In genomic region chr5:159616967-159617366, GRCh38 we compare ENCODE assay signal across 20 cellular contexts.
DNase-seq lines count a peak whose midpoint lies in the region; ATAC-seq, FAIRE-seq and TF ChIP-seq lines count a peak whose summit lies in the region.
"Had no signal": no experiment of that assay in that cellular context is flagged by ENCODE, and none has a peak within 500 bp of the region (broad histone marks: within the 10 kb centered on the region; RNA-seq: fewer than 3 reads in every experiment).

No MANE protein-coding gene starts in this region.

- no peak for TF ChIP-seq POLR2A in K562 (conservative IDR thresholded peaks at IDR 0.05)

- 4% methylated on average over 2 of the region's 2 CpGs for WGBS in K562 (ENCODE audit: insufficient coverage, low coverage, missing lambda C conversion rate)

- H3K9me3 ChIP-seq in K562 (replicated peaks; ENCODE audit: control insufficient read depth, insufficient read depth, low read depth, low read length), result no peaks in the 10 kb centered on the region
- no peaks in the 10 kb centered on the region for H3K9me3 ChIP-seq in colonic mucosa

- FAIRE-seq in K562 (lab: Jason Lieb, UNC), result no peak
- FAIRE-seq: GM12892 had no signal

- POLR2A ChIA-PET in K562 (lab: Yijun Ruan, JAX), result no interaction called here
- POLR2A ChIA-PET in activated CD8-positive, alpha-beta T cell treated with anti-CD3 and anti-CD28 coated beads for 36 hours (lab: Charles Lee), result no interaction called here
- POLR2A ChIA-PET in activated CD4-positive, alpha-beta T cell treated with anti-CD3 and anti-CD28 coated beads, Interleukin-2, amount 10 ng/mL, durations not matched to agents 7 days and 5 days (lab: Charles Lee), result no interaction called here

- in situ Hi-C loops in K562 (cut with MboI), result no loop called here

- H3K4me1 ChIP-seq in K562 (replicated peaks in 1 of 2; ENCODE audit: control insufficient read depth in 2 of 2, insufficient read depth in 2 of 2, low read length in 2 of 2) (no peaks in the 10 kb centered on the region; a peak in 1 of 5 replicates), colonic mucosa (no peaks in the 10 kb centered on the region)

- no peak for ATAC-seq in K562
- ATAC-seq in activated CD8-positive, alpha-beta T cell treated with anti-CD3 and anti-CD28 coated beads for 36 hours, result no peak
- ATAC-seq: left colon, Panc1, T-helper 17 cell had no signal

- H3K4me3 ChIP-seq in K562, result no peak overlapping the region
- no peak overlapping the region for H3K4me3 ChIP-seq in colonic mucosa

- H3K79me2 ChIP-seq in K562 (ENCODE audit: control insufficient read depth, insufficient read depth, low read length), result no peaks in the 10 kb centered on the region

- H3K27ac ChIP-seq in K562 (ENCODE audit: extremely low read depth, low read depth, low read length) (no peak overlapping the region), colonic mucosa (no peak overlapping the region)

- H3K36me3 ChIP-seq in K562 (ENCODE audit: control insufficient read depth, insufficient read depth, low read length) (no peaks in the 10 kb centered on the region), colonic mucosa (no peaks in the 10 kb centered on the region)

- no peaks in the 10 kb centered on the region for H4K20me1 ChIP-seq in K562 (replicated peaks; ENCODE audit: control insufficient read depth, insufficient read depth, low read length)

- peaks cover 8% of the 10 kb centered on the region for H3K27me3 Mint-ChIP-seq in activated CD8-positive, alpha-beta T cell treated with anti-CD3 and anti-CD28 coated beads for 36 hours
- no peaks in the 10 kb centered on the region for H3K27me3 Mint-ChIP-seq in activated CD4-positive, alpha-beta T cell treated with anti-CD3 and anti-CD28 coated beads, Interleukin-2, amount 10 ng/mL, durations not matched to agents 7 days and 5 days
- H3K27me3 Mint-ChIP-seq: T-helper 17 cell had no signal

- TF ChIP-seq EP300 in K562 (IDR thresholded peaks at IDR 0.05; ENCODE audit: low read length), result no peak

- DNase-seq in GM03348 (ENCODE audit: low spot score) (peak; percentile 78), MV-4-11 (lab: John Stamatoyannopoulos, UW) (peak; percentile 74), K562 (ENCODE audit: extremely low read depth in 1 of 4, low spot score in 3 of 4) (no peak), myocyte (ENCODE audit: low read depth) (peak; percentile 25), colonic mucosa (no peak), NAMALWA (ENCODE audit: low spot score) (no peak)
- DNase-seq in activated CD8-positive, alpha-beta T cell treated with anti-CD3 and anti-CD28 coated beads for 36 hours, result no peak
- DNase-seq in activated CD4-positive, alpha-beta T cell treated with anti-CD3 and anti-CD28 coated beads, Interleukin-2, amount 10 ng/mL, durations not matched to agents 7 days and 5 days, result no peak
- DNase-seq: activated CD4-positive, CD25-positive, alpha-beta regulatory T cell treated with anti-CD3 and anti-CD28 coated beads, Interleukin-2, amount 50 U/mL, for 72 hours; activated CD8-positive, alpha-beta memory T cell treated with anti-CD3 and anti-CD28 coated beads, Interleukin-2, amount 50 U/mL, for 48 hours; C1 segment of cervical spinal cord; cerebellar nuclear complex; DND-41; left colon; NCI-H1092; NCI-H345; T-helper 17 cell had no signal

- H2AFZ ChIP-seq in K562 (ENCODE audit: low read depth, low read length), result no peak overlapping the region

- no peak overlapping the region for H3K27ac Mint-ChIP-seq in activated CD8-positive, alpha-beta T cell treated with anti-CD3 and anti-CD28 coated beads for 36 hours
- H3K27ac Mint-ChIP-seq in activated CD4-positive, alpha-beta T cell treated with anti-CD3 and anti-CD28 coated beads, Interleukin-2, amount 10 ng/mL, durations not matched to agents 7 days and 5 days, result no peak overlapping the region
- H3K27ac Mint-ChIP-seq: activated naive CD4-positive, alpha-beta T cell treated with anti-CD3 and anti-CD28 coated beads, Interleukin-2, amount 50 U/mL, for 24 hours; T-helper 17 cell had no signal

- no peak overlapping the region for H3K9ac ChIP-seq in K562 (ENCODE audit: insufficient read depth in 1 of 2, low read depth in 2 of 2, low read length in 2 of 2)
- H3K9ac ChIP-seq in colonic mucosa (ENCODE audit: low read depth in 2 of 2, low read length in 2 of 2), result no peak overlapping the region

- H3K4me3 Mint-ChIP-seq in activated CD8-positive, alpha-beta T cell treated with anti-CD3 and anti-CD28 coated beads for 36 hours, result no peak overlapping the region
- H3K4me3 Mint-ChIP-seq in activated CD4-positive, alpha-beta T cell treated with anti-CD3 and anti-CD28 coated beads, Interleukin-2, amount 10 ng/mL, durations not matched to agents 7 days and 5 days, result no peak overlapping the region
- H3K4me3 Mint-ChIP-seq: activated naive CD4-positive, alpha-beta T cell treated with anti-CD3 and anti-CD28 coated beads, Interleukin-2, amount 50 U/mL, for 24 hours; T-helper 17 cell had no signal

- BruUV-seq in K562 (replicated peaks; lab: Mats Ljungman, UMichigan), result no TSS peak

- no peak for TF ChIP-seq RAD21 in K562 (CRISPR knock-in tag; conservative IDR thresholded peaks at IDR 0.05 in 1 of 2, IDR thresholded peaks at IDR 0.05 in 1 of 2)

- intact Hi-C loops in K562 (cut with micrococcal nuclease) (no loop called here), colonic mucosa (cut with DNase I) (no loop called here)
- intact Hi-C loops in activated CD8-positive, alpha-beta T cell treated with anti-CD3 and anti-CD28 coated beads for 36 hours (cut with micrococcal nuclease), result no loop called here

- H3K4me1 Mint-ChIP-seq in activated CD8-positive, alpha-beta T cell treated with anti-CD3 and anti-CD28 coated beads for 36 hours (ENCODE audit: low read depth), result no peaks in the 10 kb centered on the region
- no peaks in the 10 kb centered on the region for H3K4me1 Mint-ChIP-seq in activated CD4-positive, alpha-beta T cell treated with anti-CD3 and anti-CD28 coated beads, Interleukin-2, amount 10 ng/mL, durations not matched to agents 7 days and 5 days
- H3K4me1 Mint-ChIP-seq: activated naive CD4-positive, alpha-beta T cell treated with anti-CD3 and anti-CD28 coated beads, Interleukin-2, amount 50 U/mL, for 24 hours; T-helper 17 cell had no signal

- no peaks in the 10 kb centered on the region for H3K36me3 Mint-ChIP-seq in activated CD8-positive, alpha-beta T cell treated with anti-CD3 and anti-CD28 coated beads for 36 hours (ENCODE audit: low read depth)
- H3K36me3 Mint-ChIP-seq in activated CD4-positive, alpha-beta T cell treated with anti-CD3 and anti-CD28 coated beads, Interleukin-2, amount 10 ng/mL, durations not matched to agents 7 days and 5 days (ENCODE audit: low read depth), result no peaks in the 10 kb centered on the region
- H3K36me3 Mint-ChIP-seq: activated naive CD4-positive, alpha-beta T cell treated with anti-CD3 and anti-CD28 coated beads, Interleukin-2, amount 50 U/mL, for 24 hours had no signal

- CTCF ChIA-PET in K562 (lab: Yijun Ruan, JAX; ENCODE audit: low intra/inter-chr PET ratio), result no interaction called here
- CTCF ChIA-PET in activated CD8-positive, alpha-beta T cell treated with anti-CD3 and anti-CD28 coated beads for 36 hours (lab: Charles Lee), result no interaction called here
- CTCF ChIA-PET in activated CD4-positive, alpha-beta T cell treated with anti-CD3 and anti-CD28 coated beads, Interleukin-2, amount 10 ng/mL, durations not matched to agents 7 days and 5 days (lab: Charles Lee), result no interaction called here

- H3K27me3 ChIP-seq in K562 (ENCODE audit: control insufficient read depth in 2 of 2, insufficient read depth in 2 of 2, low read length in 2 of 2), result no peaks in the 10 kb centered on the region
- H3K27me3 ChIP-seq in colonic mucosa, result no peaks in the 10 kb centered on the region

- H3K4me2 ChIP-seq in K562 (ENCODE audit: insufficient read depth, low read length), result no peak overlapping the region

- no peak for TF ChIP-seq CTCF in K562 (IDR thresholded peaks at IDR 0.05 in 2 of 3, conservative IDR thresholded peaks at IDR 0.05 in 1 of 3; ENCODE audit: insufficient read depth in 2 of 3, low read depth in 1 of 3, low read length in 3 of 3)
- no peak for TF ChIP-seq CTCF in colonic mucosa (IDR thresholded peaks at IDR 0.05)
- TF ChIP-seq CTCF in activated CD8-positive, alpha-beta T cell treated with anti-CD3 and anti-CD28 coated beads for 36 hours (IDR thresholded peaks at IDR 0.05), result no peak

- peaks cover 5% of the 10 kb centered on the region for H3K9me3 Mint-ChIP-seq in activated CD8-positive, alpha-beta T cell treated with anti-CD3 and anti-CD28 coated beads for 36 hours
- H3K9me3 Mint-ChIP-seq in activated CD4-positive, alpha-beta T cell treated with anti-CD3 and anti-CD28 coated beads, Interleukin-2, amount 10 ng/mL, durations not matched to agents 7 days and 5 days, result peaks cover 4% of the 10 kb centered on the region
- H3K9me3 Mint-ChIP-seq: activated naive CD4-positive, alpha-beta T cell treated with anti-CD3 and anti-CD28 coated beads, Interleukin-2, amount 50 U/mL, for 24 hours had no signal

- no peaks in the 10 kb centered on the region for H3K9me1 ChIP-seq in K562 (ENCODE audit: control insufficient read depth, insufficient read depth, low read length)

TF ChIP-seq in K562, 482 proteins besides CTCF, POLR2A, EP300 and RAD21:
- no peak for TF ChIP-seq SREBF1 (IDR thresholded peaks at IDR 0.05; ENCODE audit: borderline replicate concordance, low read depth, low read length)
- 0 out of 2 replicates have a peak, but pooled peaks have one; percentile 26 for TF ChIP-seq ZNF175 (CRISPR knock-in tag; IDR thresholded peaks at IDR 0.05; ENCODE audit: low read depth)
- peak; percentile 12; the same call in 1 of the 2 replicates for TF ChIP-seq ATF3 (IDR thresholded peaks at IDR 0.05)
- TF ChIP-seq ATF3 (CRISPR knock-in tag; conservative IDR thresholded peaks at IDR 0.05), result no peak
- no peak for TF ChIP-seq PHTF2 (CRISPR knock-in tag; IDR thresholded peaks at IDR 0.05)
- TF ChIP-seq CEBPG (CRISPR knock-in tag; IDR thresholded peaks at IDR 0.05), result no peak
- peak in 1 of 2 experiments; percentile 42; a peak in 1 of 4 replicates for TF ChIP-seq CEBPG (tag; conservative IDR thresholded peaks at IDR 0.05 in 1 of 2, IDR thresholded peaks at IDR 0.05 in 1 of 2)
- peak; percentile 74 for TF ChIP-seq FOSL1 (tag; conservative IDR thresholded peaks at IDR 0.05)

Comparison
In these comparisons a context has a peak if more than half of its experiments do, and no peak if none do; other contexts are left out.
1. DNase-seq: peak in GM03348 (single experiment), MV-4-11 (single experiment) and myocyte (single experiment); none in K562 (0 of 4), colonic mucosa (single experiment), NAMALWA (single experiment), activated CD8-positive, alpha-beta T cell treated with anti-CD3 and anti-CD28 coated beads for 36 hours (single experiment) and activated CD4-positive, alpha-beta T cell treated with anti-CD3 and anti-CD28 coated beads, Interleukin-2, amount 10 ng/mL, durations not matched to agents 7 days and 5 days (single experiment).